Comparison of ENCODE assay signal across 8 cellular contexts in genomic region chr12:94650143-94651056, GRCh38. TPM values are rescaled to one million over a fixed set of nuclear protein-coding genes. Genes with fewer than 3 reads are reported as not detected.
A peak's percentile ranks its signal among the peaks of the same experiment; 100 is the strongest.
DNase-seq lines count a peak whose midpoint lies in the region; ATAC-seq, FAIRE-seq and TF ChIP-seq lines count a peak whose summit lies in the region.

TMCC3 (minus strand) TSS chr12:94650557; CDS start chr12:94650430, 127 bp downstream.

- H3K9me3 Mint-ChIP-seq in Caco-2 (ENCODE audit: unreplicated experiment) (no peaks in the 10 kb centered on the region), memory B cell (no peaks in the 10 kb centered on the region)

- H3K79me2 ChIP-seq in endothelial cell of umbilical vein (ENCODE audit: control insufficient read depth, insufficient read depth, low read length), result peaks cover 39% of the 10 kb centered on the region

- H3K36me3 Mint-ChIP-seq in Caco-2 (ENCODE audit: insufficient read depth, unreplicated experiment) (no peaks in the 10 kb centered on the region), memory B cell (peaks cover 7% of the 10 kb centered on the region)

- BruUV-seq in Caco-2 (replicated peaks; lab: Mats Ljungman, UMichigan), result no TSS peak
- BruUV-seq in endothelial cell of umbilical vein (replicated peaks; lab: Mats Ljungman, UMichigan), result no TSS peak

- peaks cover 11% of the 10 kb centered on the region for H3K27me3 Mint-ChIP-seq in Caco-2 (ENCODE audit: insufficient read depth, unreplicated experiment)
- peaks cover 2% of the 10 kb centered on the region for H3K27me3 Mint-ChIP-seq in memory B cell

- intact Hi-C loops in Caco-2 (cut with micrococcal nuclease; ENCODE audit: unreplicated experiment), result no loop called here
- intact Hi-C loops in endothelial cell of umbilical vein (cut with micrococcal nuclease), result loop anchor here (1.0 kb wide), 2 partner anchors 26 to 64 kb away; no protein-coding TSS in a partner anchor

- peak within 1 kb of the TSS; percentile 91 for H3K9ac ChIP-seq in endothelial cell of umbilical vein (replicated peaks; ENCODE audit: extremely low read depth, insufficient read depth, low read length)
- H3K9ac ChIP-seq in subcutaneous abdominal adipose tissue (ENCODE audit: low read length in 5 of 5), result peak within 1 kb of the TSS; percentile 56 to 86 (median 73)

- CTCF ChIA-PET in Caco-2 (lab: Charles Lee) (no interaction called here), endothelial cell of umbilical vein (lab: Charles Lee) (interaction anchor here (0.9 to 2.7 kb wide), 11 partner anchors 12 to 113 kb away, joined by 3 to 7 read pairs (median 4); no protein-coding TSS in a partner anchor)

- peak; percentile 21 for FAIRE-seq in endothelial cell of umbilical vein (lab: Jason Lieb, UNC)
- no peak for FAIRE-seq in RCC 7860 (lab: Jason Lieb, UNC)

- H3K9me1 ChIP-seq in endothelial cell of umbilical vein (replicated peaks; ENCODE audit: control insufficient read depth, extremely low read depth, insufficient read depth, low read length), result no peaks in the 10 kb centered on the region

- H3K9me3 ChIP-seq in Caco-2 (no peaks in the 10 kb centered on the region), WERI-Rb-1 (ENCODE audit: severe bottlenecking) (no peaks in the 10 kb centered on the region), endothelial cell of umbilical vein (replicated peaks; ENCODE audit: control insufficient read depth, insufficient read depth, low read length) (no peaks in the 10 kb centered on the region), subcutaneous abdominal adipose tissue (ENCODE audit: control insufficient read depth in 5 of 5, low read length in 5 of 5) (no peaks in the 10 kb centered on the region)

- H3K4me3 Mint-ChIP-seq in Caco-2 (ENCODE audit: unreplicated experiment) (peak within 1 kb of the TSS; percentile 82), memory B cell (peak within 1 kb of the TSS; percentile 89)

- dilution Hi-C loops in endothelial cell of umbilical vein (cut with MboI; ENCODE audit: extremely low pct_ligation_motif_present, low sequenced_read_pairs), result no loop called here

- ATAC-seq in GM19397 (IDR thresholded peaks at IDR 0.05; ENCODE audit: unreplicated experiment), result peak; percentile 73
- peak; percentile 33 for ATAC-seq in HG03520 (IDR thresholded peaks at IDR 0.05; ENCODE audit: unreplicated experiment)
- ATAC-seq in memory B cell (ENCODE audit: low read depth), result peak; percentile 80

- H3K36me3 ChIP-seq in Caco-2 (ENCODE audit: control insufficient read depth, insufficient read depth, low read length) (no peaks in the 10 kb centered on the region), WERI-Rb-1 (no peaks in the 10 kb centered on the region), endothelial cell of umbilical vein (ENCODE audit: control insufficient read depth in 2 of 2, extremely low read depth in 1 of 2, insufficient read depth in 2 of 2, low read length in 2 of 2) (no peaks in the 10 kb centered on the region), subcutaneous abdominal adipose tissue (ENCODE audit: control insufficient read depth in 5 of 5, insufficient read depth in 5 of 5, low read length in 5 of 5) (no peaks in the 10 kb centered on the region)

- H3K27me3 ChIP-seq in Caco-2 (replicated peaks; ENCODE audit: control insufficient read depth, insufficient read depth, low read length) (peaks cover 2% of the 10 kb centered on the region; the same call in 1 of the 2 replicates), WERI-Rb-1 (ENCODE audit: insufficient read depth, low read depth, severe bottlenecking) (no peaks in the 10 kb centered on the region), endothelial cell of umbilical vein (ENCODE audit: control insufficient read depth in 2 of 2, insufficient read depth in 2 of 2, low read length in 2 of 2) (no peaks in the 10 kb centered on the region), subcutaneous abdominal adipose tissue (ENCODE audit: control insufficient read depth in 5 of 5, insufficient read depth in 4 of 5, low read length in 5 of 5) (no peaks in the 10 kb centered on the region)

- H4K20me1 ChIP-seq in endothelial cell of umbilical vein (replicated peaks; ENCODE audit: control insufficient read depth, extremely low read depth, insufficient read depth, low read length), result no peaks in the 10 kb centered on the region

- POLR2A ChIA-PET in Caco-2 (lab: Charles Lee), result no interaction called here
- POLR2A ChIA-PET in endothelial cell of umbilical vein (lab: Charles Lee), result interaction anchor here (0.7 kb wide), 1 partner anchor 39 kb away, joined by 3 read pairs; no protein-coding TSS in a partner anchor

- no peaks in the 10 kb centered on the region for H3K4me1 Mint-ChIP-seq in Caco-2 (ENCODE audit: low read depth, unreplicated experiment)
- peaks cover 6% of the 10 kb centered on the region for H3K4me1 Mint-ChIP-seq in memory B cell

- H3K4me1 ChIP-seq in Caco-2 (no peaks in the 10 kb centered on the region), endothelial cell of umbilical vein (ENCODE audit: control insufficient read depth, extremely low read depth, insufficient read depth, low read length) (peaks cover 20% of the 10 kb centered on the region), subcutaneous abdominal adipose tissue (ENCODE audit: control insufficient read depth in 5 of 5, insufficient read depth in 5 of 5, low read length in 5 of 5) (peaks cover 0 to 22% (median 14%) of the 10 kb centered on the region in 5 donors)

- peak; percentile 67 for TF ChIP-seq POLR2A in endothelial cell of umbilical vein (IDR thresholded peaks at IDR 0.05; ENCODE audit: low read depth, low read length)

- DNase-seq in Caco-2, result peak in 1 of 2 experiments; percentile 29
- peak; percentile 33 for DNase-seq in WERI-Rb-1
- peak; percentile 72 for DNase-seq in endothelial cell of umbilical vein (ENCODE audit: low read depth, low spot score)
- DNase-seq in memory B cell (ENCODE audit: low spot score in 2 of 2), result peak; percentile 11 to 42
- no peak for DNase-seq in RCC 7860 (ENCODE audit: low spot score)

- H3K27ac Mint-ChIP-seq in Caco-2 (ENCODE audit: unreplicated experiment), result peak within 1 kb of the TSS; percentile 45
- peak within 1 kb of the TSS; percentile 51 for H3K27ac Mint-ChIP-seq in memory B cell

- TF ChIP-seq CTCF in Caco-2 (IDR thresholded peaks at IDR 0.05; ENCODE audit: insufficient read depth in 1 of 2, low read depth in 1 of 2, low read length in 1 of 2, severe bottlenecking in 1 of 2, unreplicated experiment in 1 of 2) (no peak), WERI-Rb-1 (IDR thresholded peaks at IDR 0.05; ENCODE audit: low read depth, low read length) (no peak), endothelial cell of umbilical vein (IDR thresholded peaks at IDR 0.05; ENCODE audit: extremely low read depth in 1 of 2, insufficient read depth in 1 of 2, low read depth in 1 of 2, low read length in 2 of 2) (no peak)

- H3K27ac ChIP-seq in WERI-Rb-1, result no peak within 1 kb of the TSS
- H3K27ac ChIP-seq in endothelial cell of umbilical vein (ENCODE audit: insufficient read depth, low read depth, low read length), result peak within 1 kb of the TSS; percentile 85
- H3K27ac ChIP-seq in subcutaneous abdominal adipose tissue (ENCODE audit: low read depth, low read length), result peak within 1 kb of the TSS; percentile 76

- peak within 1 kb of the TSS; percentile 91 for H3K4me2 ChIP-seq in endothelial cell of umbilical vein (ENCODE audit: insufficient read depth, low read length)

- H2AFZ ChIP-seq in endothelial cell of umbilical vein (ENCODE audit: low read depth, low read length), result peak within 1 kb of the TSS; percentile 89

- H3K4me3 ChIP-seq in Caco-2 (ENCODE audit: low read depth, low read length), result peak within 1 kb of the TSS; percentile 59
- H3K4me3 ChIP-seq in WERI-Rb-1 (ENCODE audit: low read depth, low read length), result peak within 1 kb of the TSS; percentile 57
- peak within 1 kb of the TSS; percentile 52 to 96 (median 87) for H3K4me3 ChIP-seq in endothelial cell of umbilical vein (replicated peaks in 1 of 3; ENCODE audit: insufficient read depth in 1 of 3, low read depth in 1 of 3, low read length in 3 of 3)
- H3K4me3 ChIP-seq in subcutaneous abdominal adipose tissue (ENCODE audit: low read depth in 1 of 5, low read length in 5 of 5), result peak within 1 kb of the TSS; percentile 68 to 92 (median 82)

TF ChIP-seq in endothelial cell of umbilical vein, 7 proteins besides CTCF, POLR2A, EP300 and RAD21:
- TF ChIP-seq POLR2AphosphoS5 (IDR thresholded peaks at IDR 0.05; ENCODE audit: insufficient read depth, low read depth, low read length), result peak; percentile 77
- TF ChIP-seq FOS (IDR thresholded peaks at IDR 0.05; ENCODE audit: borderline replicate concordance, insufficient read depth, low read length), result no peak
- no peak for TF ChIP-seq EZH2 (IDR thresholded peaks at IDR 0.05; ENCODE audit: borderline replicate concordance, low read depth, low read length, severe bottlenecking)
- no peak for TF ChIP-seq JUN (IDR thresholded peaks at IDR 0.05; ENCODE audit: borderline replicate concordance, insufficient read depth, insufficient read length, low read depth)
- TF ChIP-seq MAX (IDR thresholded peaks at IDR 0.05; ENCODE audit: insufficient read depth, insufficient read length), result no peak

RNA-seq across cellular contexts. Expression of gene TMCC3, which starts in this region (rescaled TPM):
- total RNA-seq in Caco-2 (2022) (2.1 and 4.3 TPM in 2 replicates), endothelial cell of umbilical vein (30.4 and 45.7 TPM in 2 replicates)
- 9.1 and 13.5 TPM in 2 replicates for polyA plus RNA-seq in endothelial cell of umbilical vein
- polyA plus RNA-seq in endothelial cell of umbilical vein (2011; cell fraction: cytosol; rRNA removed), result 13.1 and 13.2 TPM in 2 replicates
- polyA plus RNA-seq in endothelial cell of umbilical vein (2011; cell fraction: nucleus; rRNA removed), result 14.3 and 15.6 TPM in 2 replicates
- polyA plus RNA-seq in endothelial cell of umbilical vein (2012), result 14.4 and 16.0 TPM in 2 replicates
- 24.6 and 29.7 TPM in 2 replicates for polyA minus RNA-seq in endothelial cell of umbilical vein
- not detected for polyA minus RNA-seq in endothelial cell of umbilical vein (2011; cell fraction: cytosol; rRNA and poly(A)+ RNA removed)
- 20.1 and 21.7 TPM in 2 replicates for polyA minus RNA-seq in endothelial cell of umbilical vein (2011; cell fraction: nucleus; rRNA and poly(A)+ RNA removed)
